Comparison of ENCODE assay signal across 8 cellular contexts in the genomic region with DNA sequence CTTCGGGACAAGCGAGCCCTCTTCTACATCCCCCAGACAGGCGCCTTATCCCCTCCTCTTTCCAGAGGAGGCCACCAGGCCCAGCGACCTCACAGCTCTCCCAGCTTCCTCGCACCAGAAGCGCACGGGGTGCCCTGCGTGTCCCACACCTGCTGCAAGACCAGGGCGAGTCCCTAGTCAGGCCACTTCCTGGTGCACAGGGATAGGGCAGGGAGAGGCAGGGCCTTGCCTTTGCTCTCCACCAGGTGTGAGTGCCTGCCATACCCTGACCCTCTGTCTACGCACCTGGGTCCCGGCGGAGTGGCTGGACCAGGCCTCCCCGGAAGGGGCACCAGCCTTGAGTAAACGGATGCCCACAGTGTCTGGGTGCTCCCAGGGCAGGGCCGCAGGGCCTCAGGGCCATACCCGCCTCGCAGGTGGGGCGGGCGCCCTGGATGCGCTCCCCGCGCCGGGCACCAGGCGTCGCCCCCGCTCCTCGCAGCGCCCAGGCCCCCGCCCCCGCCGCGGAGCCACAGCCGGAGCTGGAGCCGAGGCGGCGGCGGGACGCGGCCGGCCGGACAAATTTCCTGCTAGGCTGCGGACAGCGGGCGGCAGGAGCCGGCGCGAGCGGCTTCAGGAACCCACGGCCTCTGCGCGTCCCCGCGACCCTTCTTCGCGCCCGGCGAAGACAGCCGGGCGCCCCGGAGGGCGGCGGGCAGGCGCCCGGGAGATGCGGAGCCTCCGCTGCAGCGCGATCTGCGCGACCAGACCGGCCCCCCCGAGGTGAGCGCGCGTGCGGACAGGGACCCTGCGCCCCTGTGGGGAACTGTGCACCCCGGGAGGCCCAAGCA. TPM values are rescaled to one million over a fixed set of nuclear protein-coding genes. Genes with fewer than 3 reads are reported as not detected.
DNase-seq lines count a peak whose midpoint lies in the region; ATAC-seq and TF ChIP-seq lines count a peak whose summit lies in the region.

TSS of gene PTPRE (plus strand) at position 556 of the 830 bp plus-strand sequence. CDS start 133,779 bp downstream, outside the sequence.

- H3K4me3 Mint-ChIP-seq in GM23338, result peak within 1 kb of the TSS; percentile 53

- H3K9me2 ChIP-seq in GM23338 (ENCODE audit: insufficient read depth), result no peaks in the 10 kb centered on the region

- peaks cover 15% of the 10 kb centered on the region for H3K27me3 Mint-ChIP-seq in GM23338 (ENCODE audit: insufficient read depth, low read depth, poor library complexity)

- ATAC-seq in GM23338, result peak; percentile 94

- no peaks in the 10 kb centered on the region for H3K4me1 ChIP-seq in GM23338 (ENCODE audit: insufficient read depth)

- H3K27ac ChIP-seq in GM23338 (ENCODE audit: low read depth), result no peak within 1 kb of the TSS
- H3K27ac ChIP-seq in dorsolateral prefrontal cortex, result peak within 1 kb of the TSS in 58 of 59 donors; percentile 29 to 95 (median 88)

- in situ Hi-C loops in G401 (cut with HindIII; ENCODE audit: low sequenced_read_pairs), result no loop called here

- peaks cover 2% of the 10 kb centered on the region; the same call in 2 of the 3 replicates for H3K4me1 Mint-ChIP-seq in GM23338

- no peaks in the 10 kb centered on the region for H4K20me1 ChIP-seq in GM23338 (replicated peaks; ENCODE audit: insufficient read depth)

- intact Hi-C loops in dorsolateral prefrontal cortex (cut with DNase I), result loop anchor here (1.0 to 10.0 kb wide), 5 partner anchors 68 to 163 kb away; no protein-coding TSS in a partner anchor

- no peaks in the 10 kb centered on the region for H3K36me3 ChIP-seq in GM23338 (ENCODE audit: insufficient read depth)

- DNase-seq in G401 (ENCODE audit: low spot score), result peak; percentile 64
- DNase-seq in GM23338 (ENCODE audit: low spot score), result peak; percentile 83
- no peak for DNase-seq in LNCaP clone FGC (ENCODE audit: low read depth)
- DNase-seq in activated CD4-positive, alpha-beta T cell treated with anti-CD3 and anti-CD28 coated beads, Interleukin-2, amount 50 U/mL, for 24 hours (ENCODE audit: low read depth in 1 of 2, low spot score in 1 of 2), result peak; percentile 48 to 73
- peak in 9 of 10 donors; percentile 48 to 86 (median 67) for DNase-seq in dorsolateral prefrontal cortex
- DNase-seq in medulla oblongata (ENCODE audit: extremely low spot score), result peak; percentile 78
- peak; percentile 39 to 73 (median 59) for DNase-seq in stimulated activated CD4-positive, alpha-beta T cell treated with anti-CD3 and anti-CD28 coated beads, TNF-alpha, amount 100 ng/mL, for 24 hours (ENCODE audit: low read depth in 3 of 3)
- no peak for DNase-seq in NCI-H1436 (lab: John Stamatoyannopoulos, UW)

- no peaks in the 10 kb centered on the region; the same call in 2 of the 3 replicates for H3K9me3 Mint-ChIP-seq in GM23338

- peak; percentile 38 to 70 for TF ChIP-seq CTCF in GM23338 (conservative IDR thresholded peaks at IDR 0.05; ENCODE audit: low read depth in 2 of 2)
- TF ChIP-seq CTCF in LNCaP clone FGC (IDR thresholded peaks at IDR 0.05; ENCODE audit: control insufficient read depth, extremely low read depth, insufficient read depth), result peak; percentile 98
- peak in 54 of 56 donors; percentile 28 to 95 (median 72) for TF ChIP-seq CTCF in dorsolateral prefrontal cortex (IDR thresholded peaks at IDR 0.05 in 54 of 56, conservative IDR thresholded peaks at IDR 0.05 in 2 of 56; ENCODE audit: low read depth in 1 of 56, partially characterized antibody in 56 of 56)

- H3K27me3 ChIP-seq in GM23338 (ENCODE audit: insufficient read depth) (peaks cover 9% of the 10 kb centered on the region), dorsolateral prefrontal cortex (no peaks in the 10 kb centered on the region)

- H3K27ac Mint-ChIP-seq in GM23338, result no peak within 1 kb of the TSS

- H3K4me2 ChIP-seq in GM23338, result peak within 1 kb of the TSS; percentile 82

- no peaks in the 10 kb centered on the region for H3F3A ChIP-seq in GM23338 (replicated peaks; ENCODE audit: low read depth)

- H3K4me3 ChIP-seq in GM23338 (peak within 1 kb of the TSS; percentile 63), LNCaP clone FGC (ENCODE audit: low read depth, low read length) (peak within 1 kb of the TSS; percentile 37), dorsolateral prefrontal cortex (peak within 1 kb of the TSS; percentile 48 to 96 (median 77))

- H2AFZ ChIP-seq in GM23338, result peak within 1 kb of the TSS; percentile 95

- no peaks in the 10 kb centered on the region for H3K36me3 Mint-ChIP-seq in GM23338 (ENCODE audit: low read depth)

- no peaks in the 10 kb centered on the region for H3K79me2 ChIP-seq in GM23338 (replicated peaks; ENCODE audit: insufficient read depth)

TF ChIP-seq in GM23338, 12 proteins besides CTCF, POLR2A, EP300 and RAD21 (continues in another document):
- TF ChIP-seq JUNB (IDR thresholded peaks at IDR 0.05; ENCODE audit: unreplicated experiment), result no peak
- no peak for TF ChIP-seq ZNF462 (CRISPR knock-in tag; IDR thresholded peaks at IDR 0.05)
- no peak for TF ChIP-seq EZH2 (IDR thresholded peaks at IDR 0.05; ENCODE audit: low read depth, unreplicated experiment)
- TF ChIP-seq NANOG (IDR thresholded peaks at IDR 0.05; ENCODE audit: borderline replicate concordance), result no peak
- TF ChIP-seq ZNF114 (CRISPR knock-in tag; IDR thresholded peaks at IDR 0.05), result no peak
- TF ChIP-seq POLR2AphosphoS5 (IDR thresholded peaks at IDR 0.05; ENCODE audit: low read depth), result no peak
- no peak for TF ChIP-seq STAT1 (IDR thresholded peaks at IDR 0.05; ENCODE audit: unreplicated experiment)

RNA-seq across cellular contexts. Expression of gene PTPRE, which starts in this region (rescaled TPM):
- not detected in 2 replicates for total RNA-seq in G401 (2014; rRNA removed; shearing (Covaris generic))
- total RNA-seq in GM23338 (2014; rRNA removed; shearing (Covaris generic)), result 0.42 and 0.54 TPM in 2 replicates
- polyA plus RNA-seq in GM23338 (2016; fragmentation: Nextera tagmentation; extraction: Ambion mirVana), result 0.34 and 3.0 TPM in 2 replicates
- 10 to 100 TPM; 26.2 to 55.9 (median 39.1) TPM for total RNA-seq in dorsolateral prefrontal cortex

Comparison
In these comparisons a context has a peak if more than half of its experiments do, and no peak if none do; other contexts are left out.
1. RNA of gene PTPRE (total RNA-seq): 26.2 to 55.9 TPM in dorsolateral prefrontal cortex; 0.42 to 0.54 TPM in GM23338 and not detected in G401; every median in the first group is over 10 times any median in the second.
2. Peak in DNase-seq in G401; RNA of the gene not detected or under 1 TPM.
3. DNase-seq: peak in GM23338 (single experiment), activated CD4-positive, alpha-beta T cell treated with anti-CD3 and anti-CD28 coated beads, Interleukin-2, amount 50 U/mL, for 24 hours (2 of 2), dorsolateral prefrontal cortex (9 of 10), medulla oblongata (single experiment) and stimulated activated CD4-positive, alpha-beta T cell treated with anti-CD3 and anti-CD28 coated beads, TNF-alpha, amount 100 ng/mL, for 24 hours (3 of 3); none in LNCaP clone FGC (single experiment) and NCI-H1436 (single experiment).
4. Peak in every context shown above with its lines, with median percentiles within 50 percentile points of each other: H3K4me3 ChIP-seq and CTCF ChIP-seq.